In genomic region chr4:129136433-129136832, GRCh38 we compare ENCODE assay signal across 1 cellular context.
TF ChIP-seq lines count a peak whose summit lies in the region.

No MANE protein-coding gene starts in this region.

TF ChIP-seq in GM23338, 12 proteins besides CTCF, POLR2A, EP300 and RAD21 (continued from another document):
- no peak for TF ChIP-seq REST (IDR thresholded peaks at IDR 0.05; ENCODE audit: unreplicated experiment)
- TF ChIP-seq CREB1 (CRISPR knock-in tag; IDR thresholded peaks at IDR 0.05; ENCODE audit: low read depth), result no peak
- TF ChIP-seq ZNF331 (CRISPR knock-in tag; IDR thresholded peaks at IDR 0.05; ENCODE audit: low read depth), result no peak
- TF ChIP-seq, protein P1, sequence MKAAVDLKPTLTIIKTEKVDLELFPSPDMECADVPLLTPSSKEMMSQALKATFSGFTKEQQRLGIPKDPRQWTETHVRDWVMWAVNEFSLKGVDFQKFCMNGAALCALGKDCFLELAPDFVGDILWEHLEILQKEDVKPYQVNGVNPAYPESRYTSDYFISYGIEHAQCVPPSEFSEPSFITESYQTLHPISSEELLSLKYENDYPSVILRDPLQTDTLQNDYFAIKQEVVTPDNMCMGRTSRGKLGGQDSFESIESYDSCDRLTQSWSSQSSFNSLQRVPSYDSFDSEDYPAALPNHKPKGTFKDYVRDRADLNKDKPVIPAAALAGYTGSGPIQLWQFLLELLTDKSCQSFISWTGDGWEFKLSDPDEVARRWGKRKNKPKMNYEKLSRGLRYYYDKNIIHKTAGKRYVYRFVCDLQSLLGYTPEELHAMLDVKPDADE (IDR thresholded peaks at IDR 0.05), result no peak
- TF ChIP-seq EZH2phosphoT487 (IDR thresholded peaks at IDR 0.05; ENCODE audit: unreplicated experiment), result no peak
- no peak for TF ChIP-seq JUNB (IDR thresholded peaks at IDR 0.05; ENCODE audit: unreplicated experiment)
- no peak for TF ChIP-seq STAT1 (IDR thresholded peaks at IDR 0.05; ENCODE audit: unreplicated experiment)
- TF ChIP-seq ZNF462 (CRISPR knock-in tag; IDR thresholded peaks at IDR 0.05), result no peak
- no peak for TF ChIP-seq EZH2 (IDR thresholded peaks at IDR 0.05; ENCODE audit: low read depth, unreplicated experiment)
- no peak for TF ChIP-seq NANOG (IDR thresholded peaks at IDR 0.05; ENCODE audit: borderline replicate concordance)
